16 cellular contexts compared by ENCODE assay signal in genomic region chr17:35617505-35617904, GRCh38. TPM values are rescaled to one million over a fixed set of nuclear protein-coding genes. Genes with fewer than 3 reads are reported as not detected.
"Had no signal": no experiment of that assay in that cellular context is flagged by ENCODE, and none has a peak within 500 bp of the region (broad histone marks: within the 10 kb centered on the region; RNA-seq: fewer than 3 reads in every experiment).

No MANE protein-coding gene starts in this region.

- DNase-seq: activated CD8-positive, alpha-beta T cell treated with anti-CD3 and anti-CD28 coated beads, Interleukin-2, amount 10 ng/mL, durations not matched to agents 7 days and 5 days; activated naive CD4-positive, alpha-beta T cell treated with Interleukin-2 at 50 U/mL for 16 hours; activated naive CD8-positive, alpha-beta T cell treated with anti-CD3 and anti-CD28 coated beads, Interleukin-2, amount 50 U/mL, for 24 hours; hippocampal formation; kidney glomerular epithelial cell; naive thymus-derived CD8-positive, alpha-beta T cell; nucleus accumbens; stimulated activated CD4-positive, alpha-beta T cell treated with anti-CD3 and anti-CD28 coated beads, Interleukin-2, amount 100 ng/mL, for 24 hours; stimulated activated naive CD4-positive, alpha-beta T cell treated with Interleukin-2 at 50 U/mL for 16 hours; T-helper 17 cell; upper lobe of left lung had no signal

- H3K9me3 ChIP-seq: ascending aorta, upper lobe of left lung had no signal

- H3K27ac Mint-ChIP-seq: activated CD8-positive, alpha-beta T cell treated with anti-CD3 and anti-CD28 coated beads, Interleukin-2, amount 10 ng/mL, durations not matched to agents 7 days and 5 days; activated naive CD8-positive, alpha-beta T cell treated with anti-CD3 and anti-CD28 coated beads, Interleukin-2, amount 50 U/mL, for 24 hours; T-helper 17 cell had no signal

- H3K4me1 ChIP-seq: ascending aorta had no signal

- H3K27me3 Mint-ChIP-seq: activated naive CD8-positive, alpha-beta T cell treated with anti-CD3 and anti-CD28 coated beads, Interleukin-2, amount 50 U/mL, for 24 hours; naive thymus-derived CD8-positive, alpha-beta T cell; T-helper 17 cell had no signal

- FAIRE-seq: bronchial epithelial cell had no signal

- H3K4me1 Mint-ChIP-seq: activated naive CD8-positive, alpha-beta T cell treated with anti-CD3 and anti-CD28 coated beads, Interleukin-2, amount 50 U/mL, for 24 hours had no signal

- ATAC-seq: activated CD8-positive, alpha-beta T cell treated with anti-CD3 and anti-CD28 coated beads, Interleukin-2, amount 10 ng/mL, durations not matched to agents 7 days and 5 days; activated naive CD8-positive, alpha-beta T cell treated with anti-CD3 and anti-CD28 coated beads, Interleukin-2, amount 50 U/mL, for 24 hours; naive thymus-derived CD8-positive, alpha-beta T cell; sciatic nerve; T-helper 17 cell had no signal

- H3K27ac ChIP-seq: ascending aorta, upper lobe of left lung had no signal

- H3K4me3 Mint-ChIP-seq: activated CD8-positive, alpha-beta T cell treated with anti-CD3 and anti-CD28 coated beads, Interleukin-2, amount 10 ng/mL, durations not matched to agents 7 days and 5 days; activated naive CD8-positive, alpha-beta T cell treated with anti-CD3 and anti-CD28 coated beads, Interleukin-2, amount 50 U/mL, for 24 hours; naive thymus-derived CD8-positive, alpha-beta T cell; T-helper 17 cell had no signal

- H3K27me3 ChIP-seq: ascending aorta, upper lobe of left lung had no signal

- H3K4me3 ChIP-seq: ascending aorta, lung, upper lobe of left lung had no signal

- H3K9me3 Mint-ChIP-seq: activated naive CD8-positive, alpha-beta T cell treated with anti-CD3 and anti-CD28 coated beads, Interleukin-2, amount 50 U/mL, for 24 hours; naive thymus-derived CD8-positive, alpha-beta T cell had no signal

RNA-seq across cellular contexts. Expression of gene SLFN14, which starts 56.9 kb away (rescaled TPM):
- total RNA-seq: activated CD8-positive, alpha-beta T cell treated with anti-CD3 and anti-CD28 coated beads, Interleukin-2, amount 10 ng/mL, durations not matched to agents 7 days and 5 days; ascending aorta; bronchial epithelial cell; naive thymus-derived CD8-positive, alpha-beta T cell; posterior vena cava had no signal
